28 cellular contexts compared by ENCODE assay signal in genomic region chr13:78674638-78675037, GRCh38.
"Had no signal": no experiment of that assay in that cellular context is flagged by ENCODE, and none has a peak within 500 bp of the region (broad histone marks: within the 10 kb centered on the region; RNA-seq: fewer than 3 reads in every experiment).

No MANE protein-coding gene starts in this region.

- H3K9me3 Mint-ChIP-seq: stimulated activated effector memory CD8-positive, alpha-beta T cell treated with anti-CD3 and anti-CD28 coated beads, Interleukin-12 subunit alpha, Interleukin-12 subunit beta, amount 100 ng/mL, for 72 hours; stimulated activated memory B cell treated with anti-CD40 and anti-IgM and Interleukin-4, amounts not matched to agents 10 μg/mL and 1 μg/mL and 100 μg/mL, for 72 hours; stimulated activated naive B cell treated with anti-CD40 and anti-IgM and Interleukin-4, amounts not matched to agents 10 μg/mL and 1 μg/mL and 100 μg/mL, for 72 hours; stimulated activated naive CD8-positive, alpha-beta T cell treated with anti-CD3 and anti-CD28 coated beads, Interleukin-15, amount 100 ng/mL, for 72 hours; stimulated activated naive CD8-positive, alpha-beta T cell treated with anti-CD3 and anti-CD28 coated beads, Interleukin-15, Interleukin-2, amounts not matched to agents 100 ng/mL and 50 ng/mL, for 24 hours; type B pancreatic cell had no signal

- H3K36me3 Mint-ChIP-seq: stimulated activated effector memory CD8-positive, alpha-beta T cell treated with anti-CD3 and anti-CD28 coated beads, Interleukin-12 subunit alpha, Interleukin-12 subunit beta, amount 100 ng/mL, for 72 hours; stimulated activated memory B cell treated with anti-CD40 and anti-IgM and Interleukin-4, amounts not matched to agents 10 μg/mL and 1 μg/mL and 100 μg/mL, for 72 hours; stimulated activated naive B cell treated with anti-CD40 and anti-IgM and Interleukin-4, amounts not matched to agents 10 μg/mL and 1 μg/mL and 100 μg/mL, for 72 hours; type B pancreatic cell had no signal

- H3K9me3 ChIP-seq: stomach, suprapubic skin, testis, thoracic aorta, thyroid gland, tibial artery, tibial nerve, transverse colon, upper lobe of left lung, upper lobe of right lung, uterus, vagina had no signal

- H3K36me3 ChIP-seq: stomach, suprapubic skin, thoracic aorta, thyroid gland, tibial artery, tibial nerve, transverse colon, upper lobe of left lung, upper lobe of right lung, uterus, vagina had no signal

- ATAC-seq: stimulated activated effector memory CD8-positive, alpha-beta T cell treated with anti-CD3 and anti-CD28 coated beads, Interleukin-12 subunit alpha, Interleukin-12 subunit beta, amount 100 ng/mL, for 72 hours; stimulated activated memory B cell treated with anti-CD40 and anti-IgM and Interleukin-4, amounts not matched to agents 10 μg/mL and 1 μg/mL and 100 μg/mL, for 72 hours; stimulated activated naive B cell treated with anti-CD40 and anti-IgM and Interleukin-4, amounts not matched to agents 10 μg/mL and 1 μg/mL and 100 μg/mL, for 72 hours; stimulated activated naive CD8-positive, alpha-beta T cell treated with anti-CD3 and anti-CD28 coated beads, Interleukin-15, amount 100 ng/mL, for 72 hours; stimulated activated naive CD8-positive, alpha-beta T cell treated with anti-CD3 and anti-CD28 coated beads, Interleukin-15, Interleukin-2, amounts not matched to agents 100 U/mL and 50 U/mL, for 24 hours; upper lobe of right lung had no signal

- H3K4me1 Mint-ChIP-seq: stimulated activated effector memory CD8-positive, alpha-beta T cell treated with anti-CD3 and anti-CD28 coated beads, Interleukin-12 subunit alpha, Interleukin-12 subunit beta, amount 100 ng/mL, for 72 hours; stimulated activated memory B cell treated with anti-CD40 and anti-IgM and Interleukin-4, amounts not matched to agents 10 μg/mL and 1 μg/mL and 100 μg/mL, for 72 hours; stimulated activated naive B cell treated with anti-CD40 and anti-IgM and Interleukin-4, amounts not matched to agents 10 μg/mL and 1 μg/mL and 100 μg/mL, for 72 hours; stimulated activated naive CD8-positive, alpha-beta T cell treated with anti-CD3 and anti-CD28 coated beads, Interleukin-15, amount 100 ng/mL, for 72 hours had no signal

- H3K27me3 Mint-ChIP-seq: stimulated activated naive CD8-positive, alpha-beta T cell treated with anti-CD3 and anti-CD28 coated beads, Interleukin-15, amount 100 ng/mL, for 72 hours had no signal

- DNase-seq: stimulated activated CD4-positive, alpha-beta T cell treated with anti-CD3 and anti-CD28 coated beads, Interleukin-2, amount 100 ng/mL, for 48 hours; stimulated activated CD4-positive, alpha-beta T cell treated with anti-CD3 and anti-CD28 coated beads, Interleukin-4, amount 100 ng/mL, for 1 hour; stimulated activated CD4-positive, alpha-beta T cell treated with anti-CD3 and anti-CD28 coated beads, Interleukin-4, amount 100 ng/mL, for 24 hours; stimulated activated CD4-positive, alpha-beta T cell treated with anti-CD3 and anti-CD28 coated beads, Interleukin-4, amount 100 ng/mL, for 4 hours; stimulated activated CD8-positive, alpha-beta memory T cell treated with anti-CD3 and anti-CD28 coated beads, Interleukin-4, amount 100 ng/mL, for 48 hours; stimulated activated naive B cell treated with anti-CD40 and anti-IgM and Interleukin-4, amounts not matched to agents 10 μg/mL and 1 μg/mL and 100 μg/mL, for 72 hours; stimulated activated naive CD4-positive, alpha-beta T cell; stimulated activated naive CD4-positive, alpha-beta T cell treated with Interleukin-2 at 50 U/mL for 16 hours; stimulated activated naive CD8-positive, alpha-beta T cell treated with anti-CD3 and anti-CD28 coated beads, Interleukin-15, amount 100 ng/mL, for 72 hours; stimulated activated naive CD8-positive, alpha-beta T cell treated with anti-CD3 and anti-CD28 coated beads, Interleukin-15, Interleukin-2, amounts not matched to agents 100 U/mL and 50 U/mL, for 24 hours; stomach; substantia nigra; testis; thyroid gland; tibial artery; transverse colon; upper lobe of left lung; upper lobe of right lung; uterus had no signal

- H3K4me3 ChIP-seq: stomach, suprapubic skin, testis, thoracic aorta, thyroid gland, tibial artery, tibial nerve, transverse colon, upper lobe of left lung, upper lobe of right lung, uterus, vagina had no signal

- FAIRE-seq: urothelium cell line had no signal

- H3K4me3 Mint-ChIP-seq: stimulated activated effector memory CD8-positive, alpha-beta T cell treated with anti-CD3 and anti-CD28 coated beads, Interleukin-12 subunit alpha, Interleukin-12 subunit beta, amount 100 ng/mL, for 72 hours; stimulated activated memory B cell treated with anti-CD40 and anti-IgM and Interleukin-4, amounts not matched to agents 10 μg/mL and 1 μg/mL and 100 μg/mL, for 72 hours; stimulated activated naive B cell treated with anti-CD40 and anti-IgM and Interleukin-4, amounts not matched to agents 10 μg/mL and 1 μg/mL and 100 μg/mL, for 72 hours; stimulated activated naive CD8-positive, alpha-beta T cell treated with anti-CD3 and anti-CD28 coated beads, Interleukin-15, amount 100 ng/mL, for 72 hours; stimulated activated naive CD8-positive, alpha-beta T cell treated with anti-CD3 and anti-CD28 coated beads, Interleukin-15, Interleukin-2, amounts not matched to agents 100 ng/mL and 50 ng/mL, for 24 hours; type B pancreatic cell had no signal

- H3K27ac Mint-ChIP-seq: stimulated activated effector memory CD8-positive, alpha-beta T cell treated with anti-CD3 and anti-CD28 coated beads, Interleukin-12 subunit alpha, Interleukin-12 subunit beta, amount 100 ng/mL, for 72 hours; stimulated activated memory B cell treated with anti-CD40 and anti-IgM and Interleukin-4, amounts not matched to agents 10 μg/mL and 1 μg/mL and 100 μg/mL, for 72 hours; stimulated activated naive B cell treated with anti-CD40 and anti-IgM and Interleukin-4, amounts not matched to agents 10 μg/mL and 1 μg/mL and 100 μg/mL, for 72 hours; stimulated activated naive CD8-positive, alpha-beta T cell treated with anti-CD3 and anti-CD28 coated beads, Interleukin-15, amount 100 ng/mL, for 72 hours; stimulated activated naive CD8-positive, alpha-beta T cell treated with anti-CD3 and anti-CD28 coated beads, Interleukin-15, Interleukin-2, amounts not matched to agents 100 ng/mL and 50 ng/mL, for 24 hours; type B pancreatic cell had no signal

- H3K27ac ChIP-seq: stomach, suprapubic skin, testis, thoracic aorta, thyroid gland, tibial artery, tibial nerve, transverse colon, upper lobe of left lung, upper lobe of right lung, uterus, vagina had no signal

- H3K27me3 ChIP-seq: testis, thyroid gland, tibial nerve, upper lobe of left lung, upper lobe of right lung, uterus, vagina had no signal

- H3K4me1 ChIP-seq: stomach, suprapubic skin, testis, thyroid gland, tibial artery, tibial nerve, transverse colon, upper lobe of left lung, upper lobe of right lung, uterus, vagina had no signal
